Comparison of ENCODE assay signal across 21 cellular contexts in the genomic region with DNA sequence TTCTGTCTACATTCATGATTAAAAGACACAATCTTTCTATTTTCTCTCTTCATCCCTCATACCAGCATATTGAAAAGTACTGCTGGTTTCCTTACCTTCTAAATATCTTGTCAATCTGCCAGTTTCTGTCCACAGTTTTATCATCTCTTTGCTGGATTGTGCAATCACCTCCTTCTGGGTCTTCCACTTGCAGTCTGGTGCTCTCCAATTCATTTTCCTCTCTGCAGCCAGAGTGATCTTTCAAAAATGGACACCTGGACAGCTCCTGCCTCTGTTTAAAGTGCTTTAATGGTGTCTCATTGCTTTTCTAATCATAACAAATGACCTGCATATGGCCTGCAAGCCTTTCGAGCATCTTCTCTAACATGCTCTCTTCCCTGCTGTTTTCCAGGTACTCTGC.
"Had no signal": no experiment of that assay in that cellular context is flagged by ENCODE, and none has a peak within 500 bp of the region (broad histone marks: within the 10 kb centered on the region; RNA-seq: fewer than 3 reads in every experiment).

No MANE protein-coding gene starts in this region.

- DNase-seq: activated CD4-positive, alpha-beta memory T cell treated with anti-CD3 and anti-CD28 coated beads, Interleukin-2, amount 10 ng/mL, durations not matched to agents 7 days and 5 days; activated CD4-positive, alpha-beta T cell treated with anti-CD3 and anti-CD28 coated beads for 4 hours; activated CD8-positive, alpha-beta memory T cell treated with anti-CD3 and anti-CD28 coated beads, Interleukin-2, amount 10 ng/mL, durations not matched to agents 7 days and 5 days; activated naive CD8-positive, alpha-beta T cell treated with anti-CD3 and anti-CD28 coated beads for 36 hours; amygdala; central memory CD4-positive, alpha-beta T cell; colonic mucosa; gastrocnemius medialis; heart left ventricle; left ventricle myocardium inferior; right cardiac atrium; small intestine; stimulated activated CD4-positive, alpha-beta T cell treated with anti-CD3 and anti-CD28 coated beads, Interleukin-15, amount 100 ng/mL, for 24 hours; stimulated activated CD4-positive, alpha-beta T cell treated with anti-CD3 and anti-CD28 coated beads, Interleukin-2, amount 100 ng/mL, for 48 hours; stimulated activated naive CD8-positive, alpha-beta T cell treated with anti-CD3 and anti-CD28 coated beads, Interleukin-15, amount 100 ng/mL, for 72 hours; T-helper 2 cell; trophoblast cell had no signal

- H3K27me3 ChIP-seq: colonic mucosa, gastrocnemius medialis, heart left ventricle, vagina had no signal

- ATAC-seq: activated CD8-positive, alpha-beta memory T cell treated with anti-CD3 and anti-CD28 coated beads, Interleukin-2, amount 10 ng/mL, durations not matched to agents 7 days and 5 days; gastrocnemius medialis; heart left ventricle; right cardiac atrium; stimulated activated naive CD8-positive, alpha-beta T cell treated with anti-CD3 and anti-CD28 coated beads, Interleukin-15, amount 100 ng/mL, for 72 hours; WTC11 had no signal

- H3K27ac ChIP-seq: colonic mucosa, gastrocnemius medialis, heart left ventricle, left ventricle myocardium inferior, prostate gland, suprapubic skin, vagina had no signal

- H3K4me1 ChIP-seq: colonic mucosa, gastrocnemius medialis, prostate gland, suprapubic skin, vagina had no signal

- H3K4me3 ChIP-seq: colonic mucosa, gastrocnemius medialis, heart left ventricle, left ventricle myocardium inferior, prostate gland, suprapubic skin, vagina had no signal

- H3K9me3 ChIP-seq: colonic mucosa, gastrocnemius medialis, prostate gland, suprapubic skin, vagina had no signal

- H3K36me3 ChIP-seq: colonic mucosa, gastrocnemius medialis, heart left ventricle, left ventricle myocardium inferior, prostate gland, suprapubic skin, vagina had no signal

- FAIRE-seq: small intestine had no signal
